Comparison of ENCODE assay signal across 17 cellular contexts in the genomic region with DNA sequence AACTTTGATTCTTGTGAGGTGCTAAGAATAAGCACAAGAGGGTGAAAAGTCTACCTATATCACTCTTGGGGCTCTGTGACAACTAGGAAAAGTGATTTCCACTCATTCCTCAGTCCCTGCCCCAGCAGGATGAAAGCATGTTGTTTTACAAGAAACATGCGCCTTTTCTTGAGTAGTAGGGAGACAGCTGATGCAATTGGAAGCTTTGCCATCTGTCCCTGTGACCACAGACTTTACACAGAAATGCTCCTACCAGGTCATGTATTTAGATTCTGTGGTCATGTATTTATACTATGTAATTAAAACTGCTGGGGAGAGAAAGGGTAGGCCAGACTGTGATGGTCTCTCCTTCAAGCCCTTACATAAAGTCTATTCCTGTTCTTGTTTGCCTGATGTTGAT.
DNase-seq lines count a peak whose midpoint lies in the region; ATAC-seq and TF ChIP-seq lines count a peak whose summit lies in the region.
"Had no signal": no experiment of that assay in that cellular context is flagged by ENCODE, and none has a peak within 500 bp of the region (broad histone marks: within the 10 kb centered on the region; RNA-seq: fewer than 3 reads in every experiment).

No MANE protein-coding gene starts in this region.

- H3K4me1 ChIP-seq in H9 (ENCODE audit: insufficient read depth, low read length): no peaks in the 10 kb centered on the region
- H3K4me1 ChIP-seq in hepatocyte (ENCODE audit: insufficient read depth): no peaks in the 10 kb centered on the region
- H3K4me1 ChIP-seq in neuronal stem cell (ENCODE audit: control insufficient read depth in 2 of 2, insufficient read depth in 1 of 2, low read depth in 1 of 2, low read length in 2 of 2): peaks cover 0 to 2% of the 10 kb centered on the region in 2 donors
- H3K4me1 ChIP-seq: breast epithelium had no signal

- H2BK12ac ChIP-seq in H9 (ENCODE audit: insufficient read length, low read depth, low read length) (no peak overlapping the region), neuronal stem cell (ENCODE audit: low read length) (no peak overlapping the region)

- H4K8ac ChIP-seq in H9 (replicated peaks; ENCODE audit: insufficient read length, low read depth, low read length): no peak overlapping the region
- no peak overlapping the region for H4K8ac ChIP-seq in neuronal stem cell (ENCODE audit: low read depth, low read length)

- ATAC-seq in SK-N-SH treated with all-trans-retinoic acid at 6 μM for 48 hours: peak; percentile 65
- ATAC-seq: activated T-cell treated with anti-CD3 and anti-CD28 coated beads, Interleukin-2, amount 50 U/mL, for 72 hours; naive thymus-derived CD4-positive, alpha-beta T cell had no signal

- H4K91ac ChIP-seq in H9 (ENCODE audit: insufficient read length, low read depth, low read length) (no peak overlapping the region), neuronal stem cell (ENCODE audit: low read depth, low read length, poor library complexity) (no peak overlapping the region)

- H3K14ac ChIP-seq in H9 (ENCODE audit: insufficient read depth, low read length): no peak overlapping the region
- no peak overlapping the region for H3K14ac ChIP-seq in neuronal stem cell (ENCODE audit: low read length)

- H3K27ac ChIP-seq in H9 (ENCODE audit: insufficient read length, low read depth, low read length): no peak overlapping the region
- H3K27ac ChIP-seq in hepatocyte: no peak overlapping the region
- H3K27ac ChIP-seq in neuronal stem cell (replicated peaks; ENCODE audit: low read length): no peak overlapping the region
- H3K27ac ChIP-seq: breast epithelium, spleen had no signal

- H3K56ac ChIP-seq in H9 (ENCODE audit: insufficient read length, low read depth, low read length): no peak overlapping the region

- H3K23ac ChIP-seq in H9 (ENCODE audit: insufficient read length, low read depth, low read length) (no peak overlapping the region), neuronal stem cell (ENCODE audit: low read depth, low read length, poor library complexity) (no peak overlapping the region)

- H3K27ac Mint-ChIP-seq in H9: no peak overlapping the region; a peak in 1 of 7 replicates
- H3K27ac Mint-ChIP-seq: activated B cell treated with CpG ODN at 0.5 μM for 24 hours; activated T-cell treated with anti-CD3 and anti-CD28 coated beads, Interleukin-2, amount 50 U/mL, for 72 hours; IgD-negative memory B cell; immature natural killer cell; naive thymus-derived CD4-positive, alpha-beta T cell had no signal

- no peak overlapping the region for H3K4me3 Mint-ChIP-seq in H9
- H3K4me3 Mint-ChIP-seq: activated B cell treated with CpG ODN at 0.5 μM for 24 hours; activated T-cell treated with anti-CD3 and anti-CD28 coated beads, Interleukin-2, amount 50 U/mL, for 72 hours; IgD-negative memory B cell; immature natural killer cell; naive thymus-derived CD4-positive, alpha-beta T cell had no signal

- no CpG with 5 or more reads among the region's 1 CpG for WGBS in H9 (ENCODE audit: extremely low coverage, insufficient read length, low lambda C conversion rate)
- WGBS in hepatocyte (ENCODE audit: low lambda C conversion rate, missing lambda C conversion rate): 67% methylated on average over 1 of the region's 1 CpG
- WGBS in neuronal stem cell (ENCODE audit: extremely low coverage in 2 of 2, insufficient read length in 2 of 2, insufficient replicate concordance in 1 of 2), 2 donors: no CpG with 5 or more reads among the region's 1 CpG

- no peaks in the 10 kb centered on the region for H3K9me3 Mint-ChIP-seq in H9
- H3K9me3 Mint-ChIP-seq: activated B cell treated with CpG ODN at 0.5 μM for 24 hours, IgD-negative memory B cell, immature natural killer cell had no signal

- H3K4me2 ChIP-seq in H9 (ENCODE audit: insufficient read depth, insufficient read length, low read length) (no peak overlapping the region), hepatocyte (no peak overlapping the region), neuronal stem cell (ENCODE audit: insufficient read depth, low read length, poor library complexity, severe bottlenecking) (no peak overlapping the region)

- H4K5ac ChIP-seq in H9 (ENCODE audit: insufficient read length, low read depth, low read length): no peak overlapping the region

- H3K9me2 ChIP-seq in hepatocyte (replicated peaks; ENCODE audit: insufficient read depth): no peaks in the 10 kb centered on the region

- no peak overlapping the region for H3K9ac ChIP-seq in H9 (ENCODE audit: extremely low read depth, insufficient read length, low read length)
- H3K9ac ChIP-seq in neuronal stem cell (ENCODE audit: low read depth, low read length, poor library complexity): no peak overlapping the region

- H3K36me3 ChIP-seq in hepatocyte (replicated peaks; ENCODE audit: insufficient read depth, low read depth): no peaks in the 10 kb centered on the region
- H3K36me3 ChIP-seq in neuronal stem cell (replicated peaks in 1 of 2; ENCODE audit: control insufficient read depth in 2 of 2, insufficient read depth in 2 of 2, low read length in 2 of 2): no peaks in the 10 kb centered on the region
- H3K36me3 ChIP-seq: breast epithelium, spleen had no signal

- H2BK5ac ChIP-seq in H9 (ENCODE audit: insufficient read length, low read length) (no peak overlapping the region), neuronal stem cell (ENCODE audit: low read length) (no peak overlapping the region)

- no peaks in the 10 kb centered on the region for H3K23me2 ChIP-seq in H9 (ENCODE audit: insufficient read length, low read depth, low read length, poor library complexity, severe bottlenecking)

- H3T11ph ChIP-seq in H9 (ENCODE audit: low read length): no peak overlapping the region

- H4K20me1 ChIP-seq in H9 (ENCODE audit: control insufficient read depth, insufficient read depth, insufficient read length) (no peaks in the 10 kb centered on the region), hepatocyte (ENCODE audit: insufficient read depth, poor library complexity, severe bottlenecking) (no peaks in the 10 kb centered on the region)

- H3K27me3 Mint-ChIP-seq in H9 (ENCODE audit: low read depth): no peaks in the 10 kb centered on the region
- H3K27me3 Mint-ChIP-seq: activated B cell treated with CpG ODN at 0.5 μM for 24 hours had no signal

- TF ChIP-seq CTCF in H9 (conservative IDR thresholded peaks at IDR 0.05): no peak
- no peak for TF ChIP-seq CTCF in hepatocyte (IDR thresholded peaks at IDR 0.05; ENCODE audit: poor library complexity)

- no peak overlapping the region for H2BK120ac ChIP-seq in H9 (ENCODE audit: low read depth, low read length, poor library complexity, severe bottlenecking)
- no peak overlapping the region for H2BK120ac ChIP-seq in neuronal stem cell (ENCODE audit: low read depth, low read length)

- no peak overlapping the region for H2AK5ac ChIP-seq in H9 (ENCODE audit: insufficient read length, low read length)
- H2AK5ac ChIP-seq in neuronal stem cell (ENCODE audit: low read depth, low read length): no peak overlapping the region

- no peak overlapping the region for H2BK20ac ChIP-seq in H9 (ENCODE audit: low read depth, low read length, poor library complexity, severe bottlenecking)

- H3K27me3 ChIP-seq in H9 (ENCODE audit: insufficient read depth, low read length) (no peaks in the 10 kb centered on the region), hepatocyte (no peaks in the 10 kb centered on the region), neuronal stem cell (ENCODE audit: control insufficient read depth in 3 of 3, insufficient read depth in 3 of 3, low read depth in 1 of 3, low read length in 3 of 3) (no peaks in the 10 kb centered on the region)
- H3K27me3 ChIP-seq: breast epithelium, spleen had no signal

- H2BK15ac ChIP-seq in H9 (ENCODE audit: low read depth, low read length) (no peak overlapping the region), neuronal stem cell (ENCODE audit: low read length) (no peak overlapping the region)

- no peaks in the 10 kb centered on the region for H3K4me1 Mint-ChIP-seq in H9

- H3K18ac ChIP-seq in H9 (ENCODE audit: insufficient read length, low read depth, low read length): no peak overlapping the region
- no peak overlapping the region for H3K18ac ChIP-seq in neuronal stem cell (ENCODE audit: low read length)

- H3K79me2 ChIP-seq in H9 (ENCODE audit: insufficient read depth, low read length) (no peaks in the 10 kb centered on the region), hepatocyte (no peaks in the 10 kb centered on the region)

- no peaks in the 10 kb centered on the region for H3K9me3 ChIP-seq in H9 (ENCODE audit: control insufficient read depth, low read depth, low read length)
- H3K9me3 ChIP-seq in hepatocyte (ENCODE audit: low read depth): no peaks in the 10 kb centered on the region
- no peaks in the 10 kb centered on the region for H3K9me3 ChIP-seq in neuronal stem cell (replicated peaks in 1 of 2; ENCODE audit: control insufficient read depth in 2 of 2, insufficient read depth in 1 of 2, low read depth in 1 of 2, low read length in 2 of 2)
- H3K9me3 ChIP-seq: breast epithelium, spleen had no signal

- H3K4ac ChIP-seq in H9 (ENCODE audit: low read depth, low read length) (no peak overlapping the region), neuronal stem cell (ENCODE audit: low read length) (no peak overlapping the region)

- DNase-seq in AG08396 (ENCODE audit: low spot score) (peak; percentile 52), H9 (no peak), hepatic stellate cell (ENCODE audit: low spot score) (peak; percentile 25), DMS114 treated with DMSO at 0.1 percent for 48 hours (lab: John Stamatoyannopoulos, UW; ENCODE audit: unreplicated experiment) (no peak), hepatocyte (ENCODE audit: low spot score) (no peak), putamen (ENCODE audit: low spot score) (no peak), neuronal stem cell (ENCODE audit: low spot score) (no peak)
- DNase-seq: activated B cell treated with CpG ODN at 0.5 μM for 24 hours; activated T-cell treated with anti-CD3 and anti-CD28 coated beads, Interleukin-2, amount 50 U/mL, for 72 hours; immature natural killer cell; naive thymus-derived CD4-positive, alpha-beta T cell; NCI-H2171; RPMI8226; spleen had no signal

- no peaks in the 10 kb centered on the region for H3K36me3 Mint-ChIP-seq in H9 (ENCODE audit: insufficient read depth in 1 of 3, low read depth in 3 of 3)

- H3K4me3 ChIP-seq in hepatocyte (no peak overlapping the region), neuronal stem cell (ENCODE audit: low read length in 2 of 2) (no peak overlapping the region)
- H3K4me3 ChIP-seq: breast epithelium, spleen had no signal

- H3K79me1 ChIP-seq in H9 (ENCODE audit: insufficient read depth, low read depth, low read length, poor library complexity, severe bottlenecking) (no peaks in the 10 kb centered on the region), neuronal stem cell (ENCODE audit: low read depth, low read length) (no peaks in the 10 kb centered on the region)

- peak overlapping the region; percentile 29 for H2AFZ ChIP-seq in H9 (ENCODE audit: low read length)
- H2AFZ ChIP-seq in hepatocyte: no peak overlapping the region
- no peak overlapping the region for H2AFZ ChIP-seq in neuronal stem cell (ENCODE audit: low read length)

TF ChIP-seq in SK-N-SH treated with all-trans-retinoic acid at 6 μM for 48 hours, 23 proteins besides CTCF, POLR2A, EP300 and RAD21 (continues in another document):
- no peak for TF ChIP-seq ZNF8 (CRISPR knock-in tag; IDR thresholded peaks at IDR 0.05)
- no peak for TF ChIP-seq ZFP3 (CRISPR knock-in tag; IDR thresholded peaks at IDR 0.05)

Comparison
In these comparisons a context has a peak if more than half of its experiments do, and no peak if none do; other contexts are left out.
1. DNase-seq: peak in AG08396 (single experiment) and hepatic stellate cell (single experiment); none in H9 (single experiment), DMS114 treated with DMSO at 0.1 percent for 48 hours (single experiment), hepatocyte (single experiment), putamen (single experiment) and neuronal stem cell (single experiment).